In the genomic region with DNA sequence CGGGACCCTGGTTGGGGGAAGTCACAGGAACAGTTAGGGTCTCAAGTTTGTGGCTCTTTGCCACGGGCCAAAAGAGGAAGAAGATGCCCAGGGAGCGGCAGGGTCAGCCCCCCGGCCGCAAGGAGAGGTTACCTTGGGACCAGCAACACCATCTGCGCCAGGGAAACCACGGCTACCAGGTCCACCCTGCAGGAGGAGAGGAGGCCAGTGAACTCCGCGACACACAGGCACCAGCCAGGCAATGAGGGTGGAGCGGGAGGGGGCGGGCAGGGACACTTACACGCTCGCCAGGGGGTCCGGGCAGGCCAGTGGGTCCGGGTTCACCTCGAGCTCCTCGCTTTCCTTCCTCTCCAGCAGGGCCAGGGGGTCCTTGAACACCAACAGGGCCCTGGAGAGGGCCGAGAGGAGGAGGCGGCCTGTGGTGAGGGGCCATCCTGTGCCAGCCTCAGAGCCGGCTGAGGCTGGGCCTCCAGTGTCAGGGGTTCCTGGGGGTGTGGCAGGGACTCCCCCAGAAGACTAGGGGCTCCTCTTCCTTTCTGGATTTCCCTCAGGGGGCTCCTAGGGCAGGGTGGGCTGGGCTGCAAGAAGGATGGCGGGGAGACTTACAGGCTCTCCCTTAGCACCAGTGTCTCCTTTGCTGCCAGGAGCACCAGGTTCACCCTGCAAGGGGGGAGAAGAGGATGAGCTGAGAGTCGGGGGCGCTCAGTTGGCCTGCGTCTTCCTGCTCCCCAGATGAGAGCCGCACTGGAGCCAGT, we compare ENCODE assay signal across 1 cellular context.
TF ChIP-seq lines count a peak whose summit lies in the region.

No MANE protein-coding gene starts in this region.

TF ChIP-seq in HepG2, 621 proteins besides CTCF, POLR2A, EP300 and RAD21:
- TF ChIP-seq MAFK (conservative IDR thresholded peaks at IDR 0.05 in 1 of 2, IDR thresholded peaks at IDR 0.05 in 1 of 2; ENCODE audit: low read length in 2 of 2) (no peak), FOXO4 (CRISPR knock-in tag; conservative IDR thresholded peaks at IDR 0.05) (0 out of 2 replicates have a peak, but pooled peaks have one; percentile 58)
TF ChIP-seq in HepG2: peak in this region for 1.
